6 cellular contexts compared by ENCODE assay signal in the genomic region with DNA sequence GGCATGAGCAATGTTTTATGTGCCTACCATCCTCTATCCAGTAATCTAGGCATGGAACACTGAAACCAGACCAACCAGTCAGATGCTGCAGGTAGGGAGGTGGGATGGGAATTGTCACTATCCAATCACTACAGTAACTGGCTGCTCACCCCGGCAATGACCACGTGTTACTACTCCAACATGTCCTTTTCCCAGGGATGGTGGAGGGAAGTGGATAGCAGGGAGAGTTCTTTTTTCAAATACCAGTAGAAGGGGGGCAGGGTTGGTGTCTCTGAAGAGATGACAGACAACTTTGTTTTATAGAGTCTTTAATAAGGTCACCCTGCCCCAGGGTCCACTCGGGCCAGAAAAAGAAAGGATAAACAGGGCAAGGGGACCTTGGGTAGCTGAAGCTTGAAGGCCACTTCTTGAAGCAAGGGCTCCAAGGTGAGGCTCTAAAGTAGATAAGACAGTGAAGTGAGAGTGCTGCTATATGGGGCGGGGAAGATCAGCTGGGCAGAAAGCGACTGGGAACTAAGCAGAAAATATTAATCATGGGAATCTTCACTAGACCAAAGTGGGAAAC.
DNase-seq lines count a peak whose midpoint lies in the region; ATAC-seq and TF ChIP-seq lines count a peak whose summit lies in the region.

No MANE protein-coding gene starts in this region.

- peaks cover 35% of the 10 kb centered on the region for H3K4me1 Mint-ChIP-seq in central memory CD8-positive, alpha-beta T cell

- TF ChIP-seq CTCF in neutrophil (IDR thresholded peaks at IDR 0.05) = no peak

- peaks cover 71% of the 10 kb centered on the region for H3K36me3 Mint-ChIP-seq in central memory CD8-positive, alpha-beta T cell (ENCODE audit: insufficient read depth)

- no peaks in the 10 kb centered on the region for H3K9me3 Mint-ChIP-seq in central memory CD8-positive, alpha-beta T cell

- H3K4me1 ChIP-seq in HUES48 (ENCODE audit: control insufficient read depth, insufficient read depth, low read length) = peaks cover 27% of the 10 kb centered on the region
- H3K4me1 ChIP-seq in neutrophil (ENCODE audit: control insufficient read depth in 1 of 2, insufficient read depth in 1 of 2, low read depth in 1 of 2, low read length in 1 of 2) = peaks cover 33 to 37% of the 10 kb centered on the region in 2 experiments

- H3K27ac ChIP-seq in HUES48 (ENCODE audit: low read depth, low read length) (peak overlapping the region; percentile 89), neutrophil (peak overlapping the region; percentile 66)

- H3K9me3 ChIP-seq in HUES48 (ENCODE audit: control insufficient read depth, insufficient read depth, low read length) = no peaks in the 10 kb centered on the region
- H3K9me3 ChIP-seq in neutrophil = no peaks in the 10 kb centered on the region

- H3K4me3 ChIP-seq in HUES48 (ENCODE audit: low read depth, low read length) (peak overlapping the region; percentile 85), neutrophil (ENCODE audit: low read depth in 1 of 2, low read length in 1 of 2) (no peak overlapping the region)

- H3K27me3 Mint-ChIP-seq in central memory CD8-positive, alpha-beta T cell = no peaks in the 10 kb centered on the region

- H3K36me3 ChIP-seq in HUES48 (ENCODE audit: control insufficient read depth, insufficient read depth, low read length) (peaks cover 67% of the 10 kb centered on the region), neutrophil (peaks cover 80% of the 10 kb centered on the region)

- ATAC-seq in central memory CD8-positive, alpha-beta T cell (replicated peaks; ENCODE audit: extremely low read depth, poor library complexity, severe bottlenecking) = no peak
- ATAC-seq in HG02678 (IDR thresholded peaks at IDR 0.05; ENCODE audit: unreplicated experiment) = no peak

- DNase-seq in central memory CD8-positive, alpha-beta T cell (ENCODE audit: low spot score in 2 of 2) = no peak
- no peak for DNase-seq in retina
- no peak for DNase-seq in NCI-H82 (lab: John Stamatoyannopoulos, UW)

- H3K27ac Mint-ChIP-seq in central memory CD8-positive, alpha-beta T cell (ENCODE audit: low read depth) = peak overlapping the region; percentile 79

- no peak overlapping the region for H3K9ac ChIP-seq in HUES48 (ENCODE audit: low read depth, low read length)

- H3K27me3 ChIP-seq in HUES48 (ENCODE audit: control insufficient read depth, insufficient read depth, low read length) (no peaks in the 10 kb centered on the region), neutrophil (no peaks in the 10 kb centered on the region)

- H3K4me3 Mint-ChIP-seq in central memory CD8-positive, alpha-beta T cell = peak overlapping the region; percentile 78
